1 cellular context compared by ENCODE assay signal in genomic region chr16:23452572-23453337, GRCh38.
A peak's percentile ranks its signal among the peaks of the same experiment; 100 is the strongest.
TF ChIP-seq lines count a peak whose summit lies in the region.

COG7 (minus strand) TSS chr16:23453189; CDS start chr16:23452994, 195 bp downstream.

TF ChIP-seq in HepG2, 621 proteins besides CTCF, POLR2A, EP300 and RAD21 (continued from another document and continues in another):
- TF ChIP-seq, protein P1, sequence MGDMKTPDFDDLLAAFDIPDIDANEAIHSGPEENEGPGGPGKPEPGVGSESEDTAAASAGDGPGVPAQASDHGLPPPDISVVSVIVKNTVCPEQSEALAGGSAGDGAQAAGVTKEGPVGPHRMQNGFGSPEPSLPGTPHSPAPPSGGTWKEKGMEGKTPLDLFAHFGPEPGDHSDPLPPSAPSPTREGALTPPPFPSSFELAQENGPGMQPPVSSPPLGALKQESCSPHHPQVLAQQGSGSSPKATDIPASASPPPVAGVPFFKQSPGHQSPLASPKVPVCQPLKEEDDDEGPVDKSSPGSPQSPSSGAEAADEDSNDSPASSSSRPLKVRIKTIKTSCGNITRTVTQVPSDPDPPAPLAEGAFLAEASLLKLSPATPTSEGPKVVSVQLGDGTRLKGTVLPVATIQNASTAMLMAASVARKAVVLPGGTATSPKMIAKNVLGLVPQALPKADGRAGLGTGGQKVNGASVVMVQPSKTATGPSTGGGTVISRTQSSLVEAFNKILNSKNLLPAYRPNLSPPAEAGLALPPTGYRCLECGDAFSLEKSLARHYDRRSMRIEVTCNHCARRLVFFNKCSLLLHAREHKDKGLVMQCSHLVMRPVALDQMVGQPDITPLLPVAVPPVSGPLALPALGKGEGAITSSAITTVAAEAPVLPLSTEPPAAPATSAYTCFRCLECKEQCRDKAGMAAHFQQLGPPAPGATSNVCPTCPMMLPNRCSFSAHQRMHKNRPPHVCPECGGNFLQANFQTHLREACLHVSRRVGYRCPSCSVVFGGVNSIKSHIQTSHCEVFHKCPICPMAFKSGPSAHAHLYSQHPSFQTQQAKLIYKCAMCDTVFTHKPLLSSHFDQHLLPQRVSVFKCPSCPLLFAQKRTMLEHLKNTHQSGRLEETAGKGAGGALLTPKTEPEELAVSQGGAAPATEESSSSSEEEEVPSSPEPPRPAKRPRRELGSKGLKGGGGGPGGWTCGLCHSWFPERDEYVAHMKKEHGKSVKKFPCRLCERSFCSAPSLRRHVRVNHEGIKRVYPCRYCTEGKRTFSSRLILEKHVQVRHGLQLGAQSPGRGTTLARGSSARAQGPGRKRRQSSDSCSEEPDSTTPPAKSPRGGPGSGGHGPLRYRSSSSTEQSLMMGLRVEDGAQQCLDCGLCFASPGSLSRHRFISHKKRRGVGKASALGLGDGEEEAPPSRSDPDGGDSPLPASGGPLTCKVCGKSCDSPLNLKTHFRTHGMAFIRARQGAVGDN (CRISPR knock-in tag; IDR thresholded peaks at IDR 0.05) = peak; percentile 99
- TF ChIP-seq KDM6A (CRISPR knock-in tag; IDR thresholded peaks at IDR 0.05; ENCODE audit: low read depth) (peak; percentile 6; the same call in 1 of the 2 replicates), ZNF296 (CRISPR knock-in tag; conservative IDR thresholded peaks at IDR 0.05) (peak; percentile 96), JUNB (CRISPR knock-in tag; IDR thresholded peaks at IDR 0.05; ENCODE audit: borderline replicate concordance) (no peak), KMT2A (CRISPR knock-in tag; IDR thresholded peaks at IDR 0.05) (peak; percentile 95), ZBTB42 (CRISPR knock-in tag; IDR thresholded peaks at IDR 0.05) (peak; percentile 98), MBD4 (IDR thresholded peaks at IDR 0.05; ENCODE audit: borderline replicate concordance, low read length) (no peak), SYNCRIP (IDR thresholded peaks at IDR 0.05; ENCODE audit: insufficient read depth, low read depth, low read length) (no peak), ZNF496 (CRISPR knock-in tag; IDR thresholded peaks at IDR 0.05; ENCODE audit: insufficient replicate concordance) (no peak), TMF1 (CRISPR knock-in tag; IDR thresholded peaks at IDR 0.05; ENCODE audit: low read depth) (peak; percentile 97), ZNF577 (CRISPR knock-in tag; IDR thresholded peaks at IDR 0.05; ENCODE audit: borderline replicate concordance, low read depth) (no peak), SP140L (CRISPR knock-in tag; IDR thresholded peaks at IDR 0.05; ENCODE audit: borderline replicate concordance) (0 out of 2 replicates have a peak, but pooled peaks have one; percentile 16), MAX (IDR thresholded peaks at IDR 0.05) (peak; percentile 81), ZFP90 (CRISPR knock-in tag; IDR thresholded peaks at IDR 0.05; ENCODE audit: borderline replicate concordance) (peak; percentile 95), DMAP1 (CRISPR knock-in tag; IDR thresholded peaks at IDR 0.05) (peak; percentile 99), ZNF780A (CRISPR knock-in tag; IDR thresholded peaks at IDR 0.05) (peak; percentile 40; the same call in 1 of the 2 replicates), SATB2 (CRISPR knock-in tag; IDR thresholded peaks at IDR 0.05) (peak; percentile 95), KLF13 (CRISPR knock-in tag; IDR thresholded peaks at IDR 0.05) (peak; percentile 99), ZNF33B (CRISPR knock-in tag; IDR thresholded peaks at IDR 0.05) (peak; percentile 96; the same call in 1 of the 2 replicates), FOXJ3 (CRISPR knock-in tag; IDR thresholded peaks at IDR 0.05; ENCODE audit: borderline replicate concordance) (peak; percentile 78), FOXP1 (IDR thresholded peaks at IDR 0.05) (no peak), FOXP1 (CRISPR knock-in tag; IDR thresholded peaks at IDR 0.05) (peak; percentile 37), ZNF724P (CRISPR knock-in tag; IDR thresholded peaks at IDR 0.05; ENCODE audit: borderline replicate concordance) (peak; percentile 85), NFATC3 (CRISPR knock-in tag; IDR thresholded peaks at IDR 0.05) (peak; percentile 47), EZH2 (conservative IDR thresholded peaks at IDR 0.05; ENCODE audit: low read depth, low read length) (no peak), ZNF276 (CRISPR knock-in tag; IDR thresholded peaks at IDR 0.05; ENCODE audit: low read depth) (peak; percentile 97; the same call in 1 of the 2 replicates), MATR3 (CRISPR knock-in tag; IDR thresholded peaks at IDR 0.05) (no peak), TEAD2 (CRISPR knock-in tag; IDR thresholded peaks at IDR 0.05) (peak; percentile 76; the same call in 1 of the 2 replicates), ZNF670 (CRISPR knock-in tag; IDR thresholded peaks at IDR 0.05; ENCODE audit: borderline replicate concordance) (peak; percentile 97; the same call in 1 of the 2 replicates), MAZ (IDR thresholded peaks at IDR 0.05; ENCODE audit: borderline replicate concordance, low read depth, low read length) (peak; percentile 57; the same call in 1 of the 2 replicates), MAZ (CRISPR knock-in tag; IDR thresholded peaks at IDR 0.05; ENCODE audit: low read depth) (peak; percentile 94), ZNF17 (CRISPR knock-in tag; IDR thresholded peaks at IDR 0.05) (no peak), MED1 (CRISPR knock-in tag; IDR thresholded peaks at IDR 0.05) (peak; percentile 82; the same call in 1 of the 2 replicates), ETV6 (CRISPR knock-in tag; conservative IDR thresholded peaks at IDR 0.05) (peak; percentile 88), ZNF446 (CRISPR knock-in tag; IDR thresholded peaks at IDR 0.05) (peak; percentile 94; the same call in 1 of the 2 replicates), ZNF205 (CRISPR knock-in tag; IDR thresholded peaks at IDR 0.05) (0 out of 2 replicates have a peak, but pooled peaks have one; percentile 83), SCMH1 (CRISPR knock-in tag; IDR thresholded peaks at IDR 0.05; ENCODE audit: borderline replicate concordance) (no peak), ZNF441 (CRISPR knock-in tag; IDR thresholded peaks at IDR 0.05; ENCODE audit: borderline replicate concordance) (peak; percentile 70; the same call in 1 of the 2 replicates), FOXM1 (CRISPR knock-in tag; IDR thresholded peaks at IDR 0.05) (no peak), NFKBIZ (CRISPR knock-in tag; IDR thresholded peaks at IDR 0.05) (peak; percentile 86; the same call in 1 of the 2 replicates), HES4 (CRISPR knock-in tag; IDR thresholded peaks at IDR 0.05; ENCODE audit: borderline replicate concordance) (peak; percentile 96), ARHGAP35 (CRISPR knock-in tag; IDR thresholded peaks at IDR 0.05; ENCODE audit: borderline replicate concordance) (peak; percentile 96), REPIN1 (CRISPR knock-in tag; IDR thresholded peaks at IDR 0.05; ENCODE audit: borderline replicate concordance, low read depth) (peak; percentile 89), ARNT2 (CRISPR knock-in tag; IDR thresholded peaks at IDR 0.05; ENCODE audit: low read depth) (peak; percentile 90), ISX (CRISPR knock-in tag; conservative IDR thresholded peaks at IDR 0.05) (peak; percentile 93), SRSF9 (IDR thresholded peaks at IDR 0.05; ENCODE audit: borderline replicate concordance, insufficient read depth, low read depth, low read length, poor library complexity, severe bottlenecking) (no peak), RNF2 (conservative IDR thresholded peaks at IDR 0.05; ENCODE audit: low read depth) (peak; percentile 87), GPN1 (CRISPR knock-in tag; IDR thresholded peaks at IDR 0.05; ENCODE audit: borderline replicate concordance) (peak; percentile 45; the same call in 1 of the 2 replicates)
- TF ChIP-seq, protein P2, sequence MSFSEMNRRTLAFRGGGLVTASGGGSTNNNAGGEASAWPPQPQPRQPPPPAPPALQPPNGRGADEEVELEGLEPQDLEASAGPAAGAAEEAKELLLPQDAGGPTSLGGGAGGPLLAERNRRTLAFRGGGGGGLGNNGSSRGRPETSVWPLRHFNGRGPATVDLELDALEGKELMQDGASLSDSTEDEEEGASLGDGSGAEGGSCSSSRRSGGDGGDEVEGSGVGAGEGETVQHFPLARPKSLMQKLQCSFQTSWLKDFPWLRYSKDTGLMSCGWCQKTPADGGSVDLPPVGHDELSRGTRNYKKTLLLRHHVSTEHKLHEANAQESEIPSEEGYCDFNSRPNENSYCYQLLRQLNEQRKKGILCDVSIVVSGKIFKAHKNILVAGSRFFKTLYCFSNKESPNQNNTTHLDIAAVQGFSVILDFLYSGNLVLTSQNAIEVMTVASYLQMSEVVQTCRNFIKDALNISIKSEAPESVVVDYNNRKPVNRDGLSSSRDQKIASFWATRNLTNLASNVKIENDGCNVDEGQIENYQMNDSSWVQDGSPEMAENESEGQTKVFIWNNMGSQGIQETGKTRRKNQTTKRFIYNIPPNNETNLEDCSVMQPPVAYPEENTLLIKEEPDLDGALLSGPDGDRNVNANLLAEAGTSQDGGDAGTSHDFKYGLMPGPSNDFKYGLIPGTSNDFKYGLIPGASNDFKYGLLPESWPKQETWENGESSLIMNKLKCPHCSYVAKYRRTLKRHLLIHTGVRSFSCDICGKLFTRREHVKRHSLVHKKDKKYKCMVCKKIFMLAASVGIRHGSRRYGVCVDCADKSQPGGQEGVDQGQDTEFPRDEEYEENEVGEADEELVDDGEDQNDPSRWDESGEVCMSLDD (CRISPR knock-in tag; IDR thresholded peaks at IDR 0.05; ENCODE audit: borderline replicate concordance) = peak; percentile 96
- TF ChIP-seq, protein P3, sequence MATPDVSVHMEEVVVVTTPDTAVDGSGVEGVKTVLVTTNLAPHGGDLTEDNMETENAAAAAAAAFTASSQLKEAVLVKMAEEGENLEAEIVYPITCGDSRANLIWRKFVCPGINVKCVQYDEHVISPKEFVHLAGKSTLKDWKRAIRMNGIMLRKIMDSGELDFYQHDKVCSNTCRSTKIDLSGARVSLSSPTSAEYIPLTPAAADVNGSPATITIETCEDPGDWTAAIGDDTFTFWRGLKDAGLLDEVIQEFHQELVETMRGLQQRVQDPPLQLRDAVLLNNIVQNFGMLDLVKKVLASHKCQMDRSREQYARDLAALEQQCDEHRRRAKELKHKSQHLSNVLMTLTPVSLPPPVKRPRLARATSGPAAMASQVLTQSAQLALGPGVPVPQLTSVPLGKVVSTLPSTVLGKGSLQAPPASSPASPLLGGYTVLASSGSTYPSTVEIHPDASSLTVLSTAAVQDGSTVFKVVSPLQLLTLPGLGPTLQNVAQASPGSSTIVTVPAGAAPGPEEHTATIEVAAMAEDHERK (CRISPR knock-in tag; IDR thresholded peaks at IDR 0.05; ENCODE audit: low read depth) = peak; percentile 83
- TF ChIP-seq, protein P4, sequence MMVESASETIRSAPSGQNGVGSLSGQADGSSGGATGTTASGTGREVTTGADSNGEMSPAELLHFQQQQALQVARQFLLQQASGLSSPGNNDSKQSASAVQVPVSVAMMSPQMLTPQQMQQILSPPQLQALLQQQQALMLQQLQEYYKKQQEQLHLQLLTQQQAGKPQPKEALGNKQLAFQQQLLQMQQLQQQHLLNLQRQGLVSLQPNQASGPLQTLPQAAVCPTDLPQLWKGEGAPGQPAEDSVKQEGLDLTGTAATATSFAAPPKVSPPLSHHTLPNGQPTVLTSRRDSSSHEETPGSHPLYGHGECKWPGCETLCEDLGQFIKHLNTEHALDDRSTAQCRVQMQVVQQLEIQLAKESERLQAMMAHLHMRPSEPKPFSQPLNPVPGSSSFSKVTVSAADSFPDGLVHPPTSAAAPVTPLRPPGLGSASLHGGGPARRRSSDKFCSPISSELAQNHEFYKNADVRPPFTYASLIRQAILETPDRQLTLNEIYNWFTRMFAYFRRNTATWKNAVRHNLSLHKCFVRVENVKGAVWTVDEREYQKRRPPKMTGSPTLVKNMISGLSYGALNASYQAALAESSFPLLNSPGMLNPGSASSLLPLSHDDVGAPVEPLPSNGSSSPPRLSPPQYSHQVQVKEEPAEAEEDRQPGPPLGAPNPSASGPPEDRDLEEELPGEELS (CRISPR knock-in tag; IDR thresholded peaks at IDR 0.05) = peak; percentile 49; the same call in 1 of the 2 replicates
- TF ChIP-seq, protein P5, sequence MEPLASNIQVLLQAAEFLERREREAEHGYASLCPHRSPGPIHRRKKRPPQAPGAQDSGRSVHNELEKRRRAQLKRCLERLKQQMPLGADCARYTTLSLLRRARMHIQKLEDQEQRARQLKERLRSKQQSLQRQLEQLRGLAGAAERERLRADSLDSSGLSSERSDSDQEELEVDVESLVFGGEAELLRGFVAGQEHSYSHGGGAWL (CRISPR knock-in tag; IDR thresholded peaks at IDR 0.05) = peak; percentile 97
- TF ChIP-seq, protein P6, sequence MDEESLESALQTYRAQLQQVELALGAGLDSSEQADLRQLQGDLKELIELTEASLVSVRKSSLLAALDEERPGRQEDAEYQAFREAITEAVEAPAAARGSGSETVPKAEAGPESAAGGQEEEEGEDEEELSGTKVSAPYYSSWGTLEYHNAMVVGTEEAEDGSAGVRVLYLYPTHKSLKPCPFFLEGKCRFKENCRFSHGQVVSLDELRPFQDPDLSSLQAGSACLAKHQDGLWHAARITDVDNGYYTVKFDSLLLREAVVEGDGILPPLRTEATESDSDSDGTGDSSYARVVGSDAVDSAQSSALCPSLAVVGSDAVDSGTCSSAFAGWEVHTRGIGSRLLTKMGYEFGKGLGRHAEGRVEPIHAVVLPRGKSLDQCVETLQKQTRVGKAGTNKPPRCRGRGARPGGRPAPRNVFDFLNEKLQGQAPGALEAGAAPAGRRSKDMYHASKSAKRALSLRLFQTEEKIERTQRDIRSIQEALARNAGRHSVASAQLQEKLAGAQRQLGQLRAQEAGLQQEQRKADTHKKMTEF (CRISPR knock-in tag; IDR thresholded peaks at IDR 0.05) = peak; percentile 100
- TF ChIP-seq, protein P7, sequence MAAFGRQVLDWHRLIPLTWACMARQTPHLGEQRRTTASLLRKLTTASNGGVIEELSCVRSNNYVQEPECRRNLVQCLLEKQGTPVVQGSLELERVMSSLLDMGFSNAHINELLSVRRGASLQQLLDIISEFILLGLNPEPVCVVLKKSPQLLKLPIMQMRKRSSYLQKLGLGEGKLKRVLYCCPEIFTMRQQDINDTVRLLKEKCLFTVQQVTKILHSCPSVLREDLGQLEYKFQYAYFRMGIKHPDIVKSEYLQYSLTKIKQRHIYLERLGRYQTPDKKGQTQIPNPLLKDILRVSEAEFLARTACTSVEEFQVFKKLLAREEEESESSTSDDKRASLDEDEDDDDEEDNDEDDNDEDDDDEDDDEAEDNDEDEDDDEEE (CRISPR knock-in tag; IDR thresholded peaks at IDR 0.05) = peak; percentile 93
